ENCODE assay signal across 29 cellular contexts in genomic region chr1:63516629-63517028, GRCh38.
"Had no signal": no experiment of that assay in that cellular context is flagged by ENCODE, and none has a peak within 500 bp of the region (broad histone marks: within the 10 kb centered on the region; RNA-seq: fewer than 3 reads in every experiment).

No MANE protein-coding gene starts in this region.

- H3K36me3 ChIP-seq: ascending aorta, cardiac muscle cell had no signal

- H3K27me3 ChIP-seq: ascending aorta, cardiac muscle cell had no signal

- FAIRE-seq: bronchial epithelial cell had no signal

- ATAC-seq: activated CD8-positive, alpha-beta T cell treated with anti-CD3 and anti-CD28 coated beads for 36 hours; activated naive CD8-positive, alpha-beta T cell treated with anti-CD3 and anti-CD28 coated beads, Interleukin-2, amount 50 U/mL, for 24 hours; activated T-cell treated with anti-CD3 and anti-CD28 coated beads, Interleukin-2, amount 50 U/mL, for 4 hours; activated T-cell treated with anti-CD3 and anti-CD28 coated beads, Interleukin-2, amount 50 U/mL, for 72 hours; activated T-helper 17 cell treated with anti-CD3 and anti-CD28 coated beads, Interleukin-2, amount 50 U/mL, for 72 hours had no signal

- H3K4me1 ChIP-seq: ascending aorta had no signal

- H3K4me3 ChIP-seq: ascending aorta, cardiac muscle cell had no signal

- H3K9me3 ChIP-seq: ascending aorta had no signal

- H3K27ac ChIP-seq: ascending aorta, cardiac muscle cell, VCaP had no signal

- DNase-seq: activated B cell treated with CpG ODN at 0.5 μM for 24 hours; activated CD4-positive, alpha-beta memory T cell treated with anti-CD3 and anti-CD28 coated beads for 36 hours; activated CD4-positive, alpha-beta T cell treated with anti-CD3 and anti-CD28 coated beads for 4 hours; activated CD4-positive, alpha-beta T cell treated with anti-CD3 and anti-CD28 coated beads, Interleukin-2, amount 10 ng/mL, durations not matched to agents 24 days and 14 days; activated CD4-positive, alpha-beta T cell treated with anti-CD3 and anti-CD28 coated beads, Interleukin-2, amount 50 U/mL, for 1 hour; activated CD4-positive, alpha-beta T cell treated with anti-CD3 and anti-CD28 coated beads, Interleukin-2, amount 50 U/mL, for 4 hours; activated CD4-positive, CD25-positive, alpha-beta regulatory T cell treated with anti-CD3 and anti-CD28 coated beads, Interleukin-2, amount 50 U/mL, for 72 hours; activated CD8-positive, alpha-beta memory T cell treated with anti-CD3 and anti-CD28 coated beads, Interleukin-2, amount 50 U/mL, for 4 hours; activated CD8-positive, alpha-beta T cell treated with anti-CD3 and anti-CD28 coated beads for 36 hours; activated gamma-delta T cell; activated naive CD4-positive, alpha-beta T cell treated with anti-CD3 and anti-CD28 coated beads, Interleukin-2, amount 10 ng/mL, durations not matched to agents 7 days and 5 days; activated naive CD4-positive, alpha-beta T cell treated with Interleukin-2 at 50 U/mL for 16 hours; activated naive CD8-positive, alpha-beta T cell treated with anti-CD3 and anti-CD28 coated beads, Interleukin-2, amount 10 ng/mL, durations not matched to agents 7 days and 5 days; activated naive CD8-positive, alpha-beta T cell treated with anti-CD3 and anti-CD28 coated beads, Interleukin-2, amount 50 U/mL, for 24 hours; activated T-cell treated with anti-CD3 and anti-CD28 coated beads for 4 hours; activated T-cell treated with anti-CD3 and anti-CD28 coated beads, Interleukin-2, amount 50 U/mL, for 1 hour; activated T-cell treated with anti-CD3 and anti-CD28 coated beads, Interleukin-2, amount 50 U/mL, for 4 hours; activated T-cell treated with anti-CD3 and anti-CD28 coated beads, Interleukin-2, amount 50 U/mL, for 72 hours; amygdala; anterior cingulate cortex; caudate nucleus; cerebellar nuclear complex; T-helper 2 cell; T-helper 9 cell had no signal
